ENCODE assay signal across 8 cellular contexts in genomic region chr7:135169936-135170222, GRCh38. TPM values are rescaled to one million over a fixed set of nuclear protein-coding genes. Genes with fewer than 3 reads are reported as not detected.
A peak's percentile ranks its signal among the peaks of the same experiment; 100 is the strongest.
DNase-seq lines count a peak whose midpoint lies in the region; ATAC-seq and TF ChIP-seq lines count a peak whose summit lies in the region.

No MANE protein-coding gene starts in this region.

- DNase-seq in stimulated activated naive CD8-positive, alpha-beta T cell treated with anti-CD3 and anti-CD28 coated beads, Interleukin-15, Interleukin-2, amounts not matched to agents 100 U/mL and 50 U/mL, for 24 hours = no peak
- DNase-seq in SJSA1 (ENCODE audit: low read depth in 1 of 2, low spot score in 2 of 2) = no peak
- DNase-seq in fibroblast of mammary gland (ENCODE audit: low read depth) = peak; percentile 35
- no peak for DNase-seq in sigmoid colon
- no peak for DNase-seq in HUDEP-2 (lab: John Stamatoyannopoulos, UW; ENCODE audit: unreplicated experiment in 76 of 76)
- no peak for DNase-seq in GM20000 (ENCODE audit: low spot score)

- no peaks in the 10 kb centered on the region for H3K9me3 Mint-ChIP-seq in stimulated activated naive CD8-positive, alpha-beta T cell treated with anti-CD3 and anti-CD28 coated beads, Interleukin-15, Interleukin-2, amounts not matched to agents 100 ng/mL and 50 ng/mL, for 24 hours

- ATAC-seq in stimulated activated naive CD8-positive, alpha-beta T cell treated with anti-CD3 and anti-CD28 coated beads, Interleukin-15, Interleukin-2, amounts not matched to agents 100 U/mL and 50 U/mL, for 24 hours = no peak
- no peak for ATAC-seq in HG03196 (IDR thresholded peaks at IDR 0.05; ENCODE audit: unreplicated experiment)

- H3K27me3 ChIP-seq in SJSA1 (replicated peaks) (no peaks in the 10 kb centered on the region), sigmoid colon (no peaks in the 10 kb centered on the region)

- peak overlapping the region; percentile 83 for H3K27ac ChIP-seq in SJSA1
- H3K27ac ChIP-seq in sigmoid colon = peak overlapping the region; percentile 94 to 99 (median 96)

- H3K4me3 Mint-ChIP-seq in stimulated activated naive CD8-positive, alpha-beta T cell treated with anti-CD3 and anti-CD28 coated beads, Interleukin-15, Interleukin-2, amounts not matched to agents 100 ng/mL and 50 ng/mL, for 24 hours = peak overlapping the region; percentile 95

- H3K36me3 ChIP-seq in SJSA1 = peaks cover 51% of the 10 kb centered on the region
- peaks cover 7 to 35% (median 19%) of the 10 kb centered on the region in 4 donors for H3K36me3 ChIP-seq in sigmoid colon

- H3K27ac Mint-ChIP-seq in stimulated activated naive CD8-positive, alpha-beta T cell treated with anti-CD3 and anti-CD28 coated beads, Interleukin-15, Interleukin-2, amounts not matched to agents 100 ng/mL and 50 ng/mL, for 24 hours = peak overlapping the region; percentile 94

- H3K4me1 ChIP-seq in SJSA1 (replicated peaks) (peaks cover 16% of the 10 kb centered on the region), sigmoid colon (peaks cover 0 to 46% (median 38%) of the 10 kb centered on the region in 4 donors)

- 2 to 4% methylated on average over 9 of the region's 9 CpGs for whole genome bisulfite sequencing in sigmoid colon, 2 donors

- H3K9me3 ChIP-seq in SJSA1 (replicated peaks) (0 out of 2 replicates have a peak, but pooled peaks cover 2% of the 10 kb centered on the region), sigmoid colon (no peaks in the 10 kb centered on the region)

- intact Hi-C loops in sigmoid colon (cut with DNase I) = loop anchor here (1.0 to 10.0 kb wide), 4 partner anchors 22 to 480 kb away; partner anchors contain the start of genes CALD1 and TMEM140

- TF ChIP-seq POLR2A in sigmoid colon (IDR thresholded peaks at IDR 0.05) = no peak

- no peak for TF ChIP-seq EP300 in sigmoid colon (IDR thresholded peaks at IDR 0.05)

- peaks cover 49% of the 10 kb centered on the region for H3K36me3 Mint-ChIP-seq in stimulated activated naive CD8-positive, alpha-beta T cell treated with anti-CD3 and anti-CD28 coated beads, Interleukin-15, Interleukin-2, amounts not matched to agents 100 ng/mL and 50 ng/mL, for 24 hours (ENCODE audit: low read depth)

- peaks cover 63% of the 10 kb centered on the region for H3K4me1 Mint-ChIP-seq in stimulated activated naive CD8-positive, alpha-beta T cell treated with anti-CD3 and anti-CD28 coated beads, Interleukin-15, Interleukin-2, amounts not matched to agents 100 ng/mL and 50 ng/mL, for 24 hours (ENCODE audit: low read depth)

- H3K4me3 ChIP-seq in SJSA1 (peak overlapping the region; percentile 85), fibroblast of mammary gland (ENCODE audit: control insufficient read depth, low read depth, low read length) (peak overlapping the region; percentile 75), sigmoid colon (peak overlapping the region; percentile 61 to 92 (median 74))

- no peak for TF ChIP-seq CTCF in fibroblast of mammary gland (conservative IDR thresholded peaks at IDR 0.05; ENCODE audit: control insufficient read depth, insufficient read depth, low read depth, low read length)
- TF ChIP-seq CTCF in sigmoid colon (IDR thresholded peaks at IDR 0.05) = no peak
- TF ChIP-seq CTCF in GM20000 (IDR thresholded peaks at IDR 0.05; ENCODE audit: extremely low read depth, missing control alignments) = no peak

- H3K27me3 Mint-ChIP-seq in stimulated activated naive CD8-positive, alpha-beta T cell treated with anti-CD3 and anti-CD28 coated beads, Interleukin-15, Interleukin-2, amounts not matched to agents 100 ng/mL and 50 ng/mL, for 24 hours = no peaks in the 10 kb centered on the region

RNA-seq across cellular contexts. Expression of gene CYREN, which starts 0.6 kb away (rescaled TPM):
- total RNA-seq in SJSA1 (2014; rRNA removed; shearing (Covaris generic)) = 67.1 and 81.6 TPM in 2 replicates
- total RNA-seq in sigmoid colon = 10 to 100 TPM; 27.5 to 31.9 (median 29.2) TPM
- 10 to 100 TPM; 34.3 to 41.4 (median 39.3) TPM for polyA plus RNA-seq in sigmoid colon

RNA-seq across cellular contexts. Expression of gene TMEM140, which starts 22.0 kb away (rescaled TPM):
- 1.1 and 2.2 TPM in 2 replicates for total RNA-seq in SJSA1 (2014; rRNA removed; shearing (Covaris generic))
- 10 to 100 TPM; 15.0 to 29.6 (median 22.8) TPM for total RNA-seq in sigmoid colon
- 10 to 100 TPM in 2 of 3 donors, 1 to 10 TPM in 1; 5.4 to 18.3 (median 10.9) TPM for polyA plus RNA-seq in sigmoid colon

RNA-seq across cellular contexts. Expression of gene WDR91, which starts 41.4 kb away (rescaled TPM):
- 6.3 and 11.0 TPM in 2 replicates for total RNA-seq in SJSA1 (2014; rRNA removed; shearing (Covaris generic))
- 10 to 100 TPM; 11.0 to 14.1 (median 11.4) TPM for total RNA-seq in sigmoid colon
- polyA plus RNA-seq in sigmoid colon = 1 to 10 TPM; 2.1 to 8.0 (median 4.2) TPM
